Comparison of ENCODE assay signal across 21 cellular contexts in genomic region chr2:48318118-48318517, GRCh38. TPM values are rescaled to one million over a fixed set of nuclear protein-coding genes. Genes with fewer than 3 reads are reported as not detected.
A peak's percentile ranks its signal among the peaks of the same experiment; 100 is the strongest.
DNase-seq lines count a peak whose midpoint lies in the region; ATAC-seq, FAIRE-seq and TF ChIP-seq lines count a peak whose summit lies in the region.
"Had no signal": no experiment of that assay in that cellular context is flagged by ENCODE, and none has a peak within 500 bp of the region (broad histone marks: within the 10 kb centered on the region; RNA-seq: fewer than 3 reads in every experiment).

No MANE protein-coding gene starts in this region.

- no peak for TF ChIP-seq RAD21 in A549 (conservative IDR thresholded peaks at IDR 0.05 in 1 of 2, IDR thresholded peaks at IDR 0.05 in 1 of 2)

- no peaks in the 10 kb centered on the region for H3K27me3 Mint-ChIP-seq in CD8-positive, alpha-beta T cell (ENCODE audit: low read depth)
- peaks cover 9% of the 10 kb centered on the region for H3K27me3 Mint-ChIP-seq in glutamatergic neuron (ENCODE audit: unreplicated experiment)

- H3K4me3 ChIP-seq in A549: no peak overlapping the region
- no peak overlapping the region for H3K4me3 ChIP-seq in CD8-positive, alpha-beta T cell (ENCODE audit: low read depth, low read length)
- H3K4me3 ChIP-seq in tibial artery: no peak overlapping the region
- H3K4me3 ChIP-seq: testis had no signal

- H3K36me3 Mint-ChIP-seq in CD8-positive, alpha-beta T cell: peaks cover 8% of the 10 kb centered on the region
- no peaks in the 10 kb centered on the region for H3K36me3 Mint-ChIP-seq in glutamatergic neuron (ENCODE audit: unreplicated experiment)

- WGBS in A549 (ENCODE audit: missing lambda C conversion rate): 91% methylated on average over 3 of the region's 3 CpGs

- H3K9me3 Mint-ChIP-seq in CD8-positive, alpha-beta T cell: no peaks in the 10 kb centered on the region
- H3K9me3 Mint-ChIP-seq in glutamatergic neuron (ENCODE audit: unreplicated experiment): peaks cover 17% of the 10 kb centered on the region
- H3K9me3 Mint-ChIP-seq: endodermal cell had no signal

- POLR2A ChIA-PET in A549 (lab: Yijun Ruan, JAX): no interaction called here
- POLR2A ChIA-PET in CD8-positive, alpha-beta T cell (lab: Charles Lee): interaction anchor here (0.6 kb wide), 1 partner anchor 194 kb away, joined by 3 read pairs; no protein-coding TSS in a partner anchor

- no peaks in the 10 kb centered on the region for H3K36me3 ChIP-seq in CD8-positive, alpha-beta T cell (ENCODE audit: insufficient read depth, low read length)
- H3K36me3 ChIP-seq in tibial artery: no peaks in the 10 kb centered on the region

- ATAC-seq in A549: no peak
- ATAC-seq in CD8-positive, alpha-beta T cell: no peak
- ATAC-seq in GM19452 (IDR thresholded peaks at IDR 0.05; ENCODE audit: unreplicated experiment): no peak

- H3K9me3 ChIP-seq in A549 (no peaks in the 10 kb centered on the region), tibial artery (no peaks in the 10 kb centered on the region)
- no peaks in the 10 kb centered on the region for H3K9me3 ChIP-seq in CD8-positive, alpha-beta T cell (ENCODE audit: low read length)
- H3K9me3 ChIP-seq: testis had no signal

- TF ChIP-seq EP300 in A549 (IDR thresholded peaks at IDR 0.05): no peak

- no peak for TF ChIP-seq POLR2A in A549 (IDR thresholded peaks at IDR 0.05; ENCODE audit: low read length)

- H3K4me1 ChIP-seq in A549 (peaks cover 42% of the 10 kb centered on the region), tibial artery (peaks cover 0 to 48% (median 5%) of the 10 kb centered on the region in 4 donors)
- H3K4me1 ChIP-seq in CD8-positive, alpha-beta T cell (ENCODE audit: insufficient read depth, low read length): peaks cover 46% of the 10 kb centered on the region

- CTCF ChIA-PET in A549 (lab: Yijun Ruan, JAX): no interaction called here
- CTCF ChIA-PET in CD8-positive, alpha-beta T cell (lab: Charles Lee): no interaction called here

- H3K27ac Mint-ChIP-seq in CD8-positive, alpha-beta T cell: peak overlapping the region; percentile 41
- H3K27ac Mint-ChIP-seq in glutamatergic neuron (ENCODE audit: unreplicated experiment): peak overlapping the region; percentile 57
- H3K27ac Mint-ChIP-seq: endodermal cell had no signal

- DNase-seq in A549 (ENCODE audit: low read depth in 1 of 2, low spot score in 1 of 2) (no peak), glutamatergic neuron (no peak), COLO829 (ENCODE audit: low spot score) (no peak), tibial artery (no peak), CD1c-positive myeloid dendritic cell (ENCODE audit: extremely low spot score) (no peak)
- no peak for DNase-seq in CD8-positive, alpha-beta T cell
- DNase-seq: activated CD4-positive, CD25-positive, alpha-beta regulatory T cell; central memory CD4-positive, alpha-beta T cell; DMS53; endodermal cell; hypothalamus; kidney glomerular epithelial cell; NCI-H1105; NCI-H2107; NCI-H774; retina; stimulated activated CD4-positive, alpha-beta T cell treated with anti-CD3 and anti-CD28 coated beads, Interleukin-15, amount 100 ng/mL, for 24 hours; testis had no signal

- H3K4me1 Mint-ChIP-seq in CD8-positive, alpha-beta T cell (ENCODE audit: low read depth): peaks cover 59% of the 10 kb centered on the region
- H3K4me1 Mint-ChIP-seq in glutamatergic neuron (ENCODE audit: low read depth, unreplicated experiment): peaks cover 25% of the 10 kb centered on the region

- H3K4me3 Mint-ChIP-seq in CD8-positive, alpha-beta T cell: peak overlapping the region; percentile 0
- peak overlapping the region; percentile 72 for H3K4me3 Mint-ChIP-seq in glutamatergic neuron (ENCODE audit: unreplicated experiment)
- H3K4me3 Mint-ChIP-seq: endodermal cell had no signal

- H3K27ac ChIP-seq in A549: no peak overlapping the region
- no peak overlapping the region for H3K27ac ChIP-seq in CD8-positive, alpha-beta T cell (ENCODE audit: low read depth, low read length)
- no peak overlapping the region for H3K27ac ChIP-seq in tibial artery
- H3K27ac ChIP-seq: testis had no signal

- intact Hi-C loops in CD8-positive, alpha-beta T cell (cut with DNase I, micrococcal nuclease): loop anchor here in 1 of 2 experiments (2.0 kb wide), 1 partner anchor 23 kb away; no protein-coding TSS in a partner anchor
- intact Hi-C loops in tibial artery (cut with DNase I; ENCODE audit: low total_unique reads): no loop called here

- FAIRE-seq in A549 (lab: Jason Lieb, UNC): peak; percentile 13
- peak; percentile 29 for FAIRE-seq in TTC549 (lab: Jason Lieb, UNC)
- FAIRE-seq: GM18507 had no signal

- H3K27me3 ChIP-seq in CD8-positive, alpha-beta T cell (ENCODE audit: insufficient read depth, low read length): no peaks in the 10 kb centered on the region
- no peaks in the 10 kb centered on the region for H3K27me3 ChIP-seq in tibial artery
- H3K27me3 ChIP-seq: testis had no signal

- no peak overlapping the region for H3K4me2 ChIP-seq in A549

- no peak for TF ChIP-seq CTCF in A549 (IDR thresholded peaks at IDR 0.05)
- no peak for TF ChIP-seq CTCF in CD8-positive, alpha-beta T cell (IDR thresholded peaks at IDR 0.05)
- no peak for TF ChIP-seq CTCF in glutamatergic neuron (IDR thresholded peaks at IDR 0.05; ENCODE audit: partially characterized antibody, unreplicated experiment)
- no peak for TF ChIP-seq CTCF in tibial artery (IDR thresholded peaks at IDR 0.05)

TF ChIP-seq in A549, 52 proteins besides CTCF, POLR2A, EP300 and RAD21:
- no peak for TF ChIP-seq TP53 (CRISPR knock-in tag; IDR thresholded peaks at IDR 0.05)
- peak; percentile 94 for TF ChIP-seq MAFK (IDR thresholded peaks at IDR 0.05; ENCODE audit: partially characterized antibody)

RNA-seq across cellular contexts. Expression of gene FOXN2, which starts 3.6 kb away (rescaled TPM):
- 31.4 and 33.1 TPM in 2 replicates for polyA plus RNA-seq in A549 (2011; rRNA removed)
- polyA plus RNA-seq in A549 (2012; cell fraction: cytosol; rRNA removed): 5.7 and 6.4 TPM in 2 replicates
- polyA plus RNA-seq in A549 (2012; cell fraction: nucleus; rRNA removed): 3.3 and 5.0 TPM in 2 replicates
- 10.9 to 12.2 TPM (median 12.2 TPM) in 3 replicates for polyA plus RNA-seq in A549 (2017; fragmentation: RNase III; extraction: RNeasy Plus Mini Kit Qiagen cat#74134 plus additional on column Dnase treatment)
- polyA minus RNA-seq in A549 (2011; rRNA and poly(A)+ RNA removed): 26.6 and 30.8 TPM in 2 replicates
- total RNA-seq in CD8-positive, alpha-beta T cell: 10 to 100 TPM; 32.0 to 36.6 TPM
- total RNA-seq in glutamatergic neuron (ENCODE audit: unreplicated experiment): 60.3 TPM
